16 cellular contexts compared by ENCODE assay signal in the genomic region with DNA sequence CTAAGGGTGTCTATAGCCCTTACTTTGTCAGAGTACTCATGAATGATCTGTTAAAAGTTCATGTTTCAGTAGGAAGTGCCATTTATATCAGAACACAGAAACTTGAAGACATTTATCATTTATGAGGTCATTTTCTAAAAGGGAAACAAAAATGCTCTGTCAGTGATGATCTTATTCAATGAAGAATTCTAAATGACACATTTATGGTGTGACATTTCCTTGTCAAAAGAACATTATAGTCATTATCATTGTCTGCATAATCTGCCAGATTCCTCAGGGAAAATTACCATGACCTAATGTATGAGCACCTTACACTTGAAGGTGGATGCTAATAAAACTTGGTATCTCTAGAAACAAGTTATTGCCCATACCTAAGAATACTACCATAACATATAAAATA.
DNase-seq lines count a peak whose midpoint lies in the region; ATAC-seq and TF ChIP-seq lines count a peak whose summit lies in the region.
"Had no signal": no experiment of that assay in that cellular context is flagged by ENCODE, and none has a peak within 500 bp of the region (broad histone marks: within the 10 kb centered on the region; RNA-seq: fewer than 3 reads in every experiment).

No MANE protein-coding gene starts in this region.

- H4K20me1 ChIP-seq in Karpas-422 (ENCODE audit: insufficient read depth, low read depth, low read length) = no peaks in the 10 kb centered on the region

- peaks cover 14% of the 10 kb centered on the region for H3K9me3 Mint-ChIP-seq in activated T-cell treated with anti-CD3 and anti-CD28 coated beads, Interleukin-2, amount 50 U/mL, for 4 hours

- CTCF ChIA-PET in HEK293 (lab: Yijun Ruan, JAX) = no interaction called here

- no peaks in the 10 kb centered on the region for H3K79me2 ChIP-seq in Karpas-422 (ENCODE audit: low read length)

- no peaks in the 10 kb centered on the region for H3K4me1 ChIP-seq in HEK293 (ENCODE audit: control insufficient read depth, insufficient read depth, low read length)
- H3K4me1 ChIP-seq in Karpas-422 (ENCODE audit: low read length) = peaks cover 4% of the 10 kb centered on the region; the same call in 1 of the 2 replicates

- H3K4me3 ChIP-seq in HEK293 (ENCODE audit: low read depth, low read length) (no peak overlapping the region), Karpas-422 (ENCODE audit: low read length) (no peak overlapping the region)
- H3K4me3 ChIP-seq: GM23248 had no signal

- no peak overlapping the region for H3K4me3 Mint-ChIP-seq in activated T-cell treated with anti-CD3 and anti-CD28 coated beads, Interleukin-2, amount 50 U/mL, for 4 hours
- H3K4me3 Mint-ChIP-seq: CD4-positive, alpha-beta memory T cell; HFFc6 had no signal

- no peak for DNase-seq in Karpas-422
- peak; percentile 35 for DNase-seq in SK-MEL-5 (ENCODE audit: low read depth, low spot score)
- DNase-seq in NCI-H2081 (lab: John Stamatoyannopoulos, UW) = no peak
- no peak for DNase-seq in activated T-cell treated with anti-CD3 and anti-CD28 coated beads, Interleukin-2, amount 50 U/mL, for 4 hours
- DNase-seq: C1 segment of cervical spinal cord; Calu3; CD4-positive, alpha-beta memory T cell; COR-L47; DMS153; DND-41; GM23248; H7; HCEC 1CT; HFFc6 had no signal

- no peak overlapping the region for H3K27ac ChIP-seq in HEK293 (ENCODE audit: extremely low read depth, low read depth, low read length)
- no peak overlapping the region for H3K27ac ChIP-seq in Karpas-422 (ENCODE audit: low read length)
- H3K27ac ChIP-seq: GM23248 had no signal

- no peaks in the 10 kb centered on the region for H3K9me2 ChIP-seq in Karpas-422 (replicated peaks; ENCODE audit: insufficient read depth, low read length)

- POLR2A ChIA-PET in HEK293 (lab: Yijun Ruan, JAX) = no interaction called here

- no peak overlapping the region for H3K4me2 ChIP-seq in Karpas-422 (ENCODE audit: low read depth, low read length, poor library complexity, severe bottlenecking)

- no peaks in the 10 kb centered on the region for H3K27me3 ChIP-seq in Karpas-422 (ENCODE audit: low read length)

- no peaks in the 10 kb centered on the region for H3K4me1 Mint-ChIP-seq in activated T-cell treated with anti-CD3 and anti-CD28 coated beads, Interleukin-2, amount 50 U/mL, for 4 hours (ENCODE audit: low read depth)
- H3K4me1 Mint-ChIP-seq: CD4-positive, alpha-beta memory T cell had no signal

- H3K36me3 ChIP-seq in HEK293 (ENCODE audit: control insufficient read depth in 2 of 2, insufficient read depth in 1 of 2, low read length in 2 of 2) = no peaks in the 10 kb centered on the region
- no peaks in the 10 kb centered on the region for H3K36me3 ChIP-seq in Karpas-422 (ENCODE audit: insufficient read depth, low read length)

- no peak overlapping the region for H3K9ac ChIP-seq in Karpas-422 (ENCODE audit: low read length)
- H3K9ac ChIP-seq: GM23248 had no signal

- H3K9me3 ChIP-seq in HEK293 (ENCODE audit: control insufficient read depth, insufficient read depth, low read depth, low read length) (no peaks in the 10 kb centered on the region), Karpas-422 (ENCODE audit: low read length) (no peaks in the 10 kb centered on the region; the same call in 1 of the 2 replicates)

- ATAC-seq in activated T-cell treated with anti-CD3 and anti-CD28 coated beads, Interleukin-2, amount 50 U/mL, for 4 hours = no peak
- no peak for ATAC-seq in HG03097 (IDR thresholded peaks at IDR 0.05; ENCODE audit: low FRiP score, unreplicated experiment)

- peak overlapping the region; percentile 37; the same call in 1 of the 2 replicates for H2AFZ ChIP-seq in Karpas-422 (ENCODE audit: low read length)
- H2AFZ ChIP-seq: GM23248 had no signal

- in situ Hi-C loops in SK-MEL-5 (cut with HindIII; ENCODE audit: low pct_unique_long_range_greater_than_20kb, low sequenced_read_pairs) = no loop called here

- H3K27me3 Mint-ChIP-seq in activated T-cell treated with anti-CD3 and anti-CD28 coated beads, Interleukin-2, amount 50 U/mL, for 4 hours (ENCODE audit: low read depth) = no peaks in the 10 kb centered on the region
- H3K27me3 Mint-ChIP-seq: CD4-positive, alpha-beta memory T cell had no signal

- TF ChIP-seq CTCF in HEK293 (tag by site-specific recombination; IDR thresholded peaks at IDR 0.05) = no peak

- H3K36me3 Mint-ChIP-seq in activated T-cell treated with anti-CD3 and anti-CD28 coated beads, Interleukin-2, amount 50 U/mL, for 4 hours (ENCODE audit: insufficient read depth) = no peaks in the 10 kb centered on the region
- H3K36me3 Mint-ChIP-seq: CD4-positive, alpha-beta memory T cell had no signal

TF ChIP-seq in HEK293, 187 proteins besides CTCF, POLR2A, EP300 and RAD21:
- TF ChIP-seq ZSCAN16 (tag by site-specific recombination; IDR thresholded peaks at IDR 0.05) (no peak), SP3 (tag by site-specific recombination; IDR thresholded peaks at IDR 0.05) (0 out of 2 replicates have a peak, but pooled peaks have one; percentile 13), ZNF560 (tag by site-specific recombination; IDR thresholded peaks at IDR 0.05; ENCODE audit: borderline replicate concordance) (no peak), SCRT2 (tag by site-specific recombination; IDR thresholded peaks at IDR 0.05) (no peak)
- TF ChIP-seq, protein P1, sequence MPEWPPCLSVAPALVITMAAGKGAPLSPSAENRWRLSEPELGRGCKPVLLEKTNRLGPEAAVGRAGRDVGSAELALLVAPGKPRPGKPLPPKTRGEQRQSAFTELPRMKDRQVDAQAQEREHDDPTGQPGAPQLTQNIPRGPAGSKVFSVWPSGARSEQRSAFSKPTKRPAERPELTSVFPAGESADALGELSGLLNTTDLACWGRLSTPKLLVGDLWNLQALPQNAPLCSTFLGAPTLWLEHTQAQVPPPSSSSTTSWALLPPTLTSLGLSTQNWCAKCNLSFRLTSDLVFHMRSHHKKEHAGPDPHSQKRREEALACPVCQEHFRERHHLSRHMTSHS (tag by site-specific recombination; IDR thresholded peaks at IDR 0.05) = no peak
- TF ChIP-seq, protein P2, sequence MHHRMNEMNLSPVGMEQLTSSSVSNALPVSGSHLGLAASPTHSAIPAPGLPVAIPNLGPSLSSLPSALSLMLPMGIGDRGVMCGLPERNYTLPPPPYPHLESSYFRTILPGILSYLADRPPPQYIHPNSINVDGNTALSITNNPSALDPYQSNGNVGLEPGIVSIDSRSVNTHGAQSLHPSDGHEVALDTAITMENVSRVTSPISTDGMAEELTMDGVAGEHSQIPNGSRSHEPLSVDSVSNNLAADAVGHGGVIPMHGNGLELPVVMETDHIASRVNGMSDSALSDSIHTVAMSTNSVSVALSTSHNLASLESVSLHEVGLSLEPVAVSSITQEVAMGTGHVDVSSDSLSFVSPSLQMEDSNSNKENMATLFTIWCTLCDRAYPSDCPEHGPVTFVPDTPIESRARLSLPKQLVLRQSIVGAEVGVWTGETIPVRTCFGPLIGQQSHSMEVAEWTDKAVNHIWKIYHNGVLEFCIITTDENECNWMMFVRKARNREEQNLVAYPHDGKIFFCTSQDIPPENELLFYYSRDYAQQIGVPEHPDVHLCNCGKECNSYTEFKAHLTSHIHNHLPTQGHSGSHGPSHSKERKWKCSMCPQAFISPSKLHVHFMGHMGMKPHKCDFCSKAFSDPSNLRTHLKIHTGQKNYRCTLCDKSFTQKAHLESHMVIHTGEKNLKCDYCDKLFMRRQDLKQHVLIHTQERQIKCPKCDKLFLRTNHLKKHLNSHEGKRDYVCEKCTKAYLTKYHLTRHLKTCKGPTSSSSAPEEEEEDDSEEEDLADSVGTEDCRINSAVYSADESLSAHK (tag by site-specific recombination; IDR thresholded peaks at IDR 0.05) = no peak
- TF ChIP-seq, protein P3, sequence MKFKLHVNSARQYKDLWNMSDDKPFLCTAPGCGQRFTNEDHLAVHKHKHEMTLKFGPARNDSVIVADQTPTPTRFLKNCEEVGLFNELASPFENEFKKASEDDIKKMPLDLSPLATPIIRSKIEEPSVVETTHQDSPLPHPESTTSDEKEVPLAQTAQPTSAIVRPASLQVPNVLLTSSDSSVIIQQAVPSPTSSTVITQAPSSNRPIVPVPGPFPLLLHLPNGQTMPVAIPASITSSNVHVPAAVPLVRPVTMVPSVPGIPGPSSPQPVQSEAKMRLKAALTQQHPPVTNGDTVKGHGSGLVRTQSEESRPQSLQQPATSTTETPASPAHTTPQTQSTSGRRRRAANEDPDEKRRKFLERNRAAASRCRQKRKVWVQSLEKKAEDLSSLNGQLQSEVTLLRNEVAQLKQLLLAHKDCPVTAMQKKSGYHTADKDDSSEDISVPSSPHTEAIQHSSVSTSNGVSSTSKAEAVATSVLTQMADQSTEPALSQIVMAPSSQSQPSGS (tag by site-specific recombination; IDR thresholded peaks at IDR 0.05; ENCODE audit: low read depth) = 0 out of 2 replicates have a peak, but pooled peaks have one; percentile 4
